8 cellular contexts compared by ENCODE assay signal in genomic region chr3:68007621-68008226, GRCh38.
DNase-seq lines count a peak whose midpoint lies in the region; ATAC-seq and FAIRE-seq lines count a peak whose summit lies in the region.

No MANE protein-coding gene starts in this region.

- H3K4me1 Mint-ChIP-seq in activated T-cell treated with anti-CD3 and anti-CD28 coated beads, Interleukin-2, amount 50 U/mL, for 24 hours (ENCODE audit: low read depth), result peaks cover 17% of the 10 kb centered on the region

- no peaks in the 10 kb centered on the region for H3K36me3 Mint-ChIP-seq in activated T-cell treated with anti-CD3 and anti-CD28 coated beads, Interleukin-2, amount 50 U/mL, for 24 hours (ENCODE audit: low read depth)

- H3K27ac Mint-ChIP-seq in activated T-cell treated with anti-CD3 and anti-CD28 coated beads, Interleukin-2, amount 50 U/mL, for 24 hours, result no peak overlapping the region

- ATAC-seq in HG02970 (IDR thresholded peaks at IDR 0.05; ENCODE audit: low FRiP score, unreplicated experiment) (no peak), HG03469 (IDR thresholded peaks at IDR 0.05; ENCODE audit: unreplicated experiment) (no peak)

- H3K27me3 Mint-ChIP-seq in activated T-cell treated with anti-CD3 and anti-CD28 coated beads, Interleukin-2, amount 50 U/mL, for 24 hours, result peaks cover 18% of the 10 kb centered on the region

- H3K4me3 Mint-ChIP-seq in activated T-cell treated with anti-CD3 and anti-CD28 coated beads, Interleukin-2, amount 50 U/mL, for 24 hours, result peak overlapping the region; percentile 82

- H3K9me3 Mint-ChIP-seq in activated T-cell treated with anti-CD3 and anti-CD28 coated beads, Interleukin-2, amount 50 U/mL, for 24 hours, result no peaks in the 10 kb centered on the region

- FAIRE-seq in HTR-8/SVneo (lab: Jason Lieb, UNC), result no peak

- peak; percentile 21 for DNase-seq in HTR-8/SVneo (ENCODE audit: insufficient read length, low spot score)
- DNase-seq in activated T-cell treated with anti-CD3 and anti-CD28 coated beads, Interleukin-2, amount 50 U/mL, for 24 hours, result peak; percentile 63
- peak; percentile 27 for DNase-seq in hepatic stellate cell (ENCODE audit: low spot score)
- DNase-seq in stimulated activated CD4-positive, alpha-beta T cell treated with anti-CD3 and anti-CD28 coated beads, Interleukin-12 subunit alpha, Interleukin-12 subunit beta, amount 100 ng/mL, for 4 hours, result peak; percentile 12
- no peak for DNase-seq in NCI-H1092 treated with DMSO at 0.1 percent for 48 hours (lab: John Stamatoyannopoulos, UW)
- DNase-seq in SIG-M5 (lab: John Stamatoyannopoulos, UW), result no peak

Comparison
In these comparisons a context has a peak if more than half of its experiments do, and no peak if none do; other contexts are left out.
1. DNase-seq: peak in HTR-8/SVneo (single experiment), activated T-cell treated with anti-CD3 and anti-CD28 coated beads, Interleukin-2, amount 50 U/mL, for 24 hours (single experiment), hepatic stellate cell (single experiment) and stimulated activated CD4-positive, alpha-beta T cell treated with anti-CD3 and anti-CD28 coated beads, Interleukin-12 subunit alpha, Interleukin-12 subunit beta, amount 100 ng/mL, for 4 hours (single experiment); none in NCI-H1092 treated with DMSO at 0.1 percent for 48 hours (single experiment) and SIG-M5 (single experiment).